Comparison of ENCODE assay signal across 22 cellular contexts in the genomic region with DNA sequence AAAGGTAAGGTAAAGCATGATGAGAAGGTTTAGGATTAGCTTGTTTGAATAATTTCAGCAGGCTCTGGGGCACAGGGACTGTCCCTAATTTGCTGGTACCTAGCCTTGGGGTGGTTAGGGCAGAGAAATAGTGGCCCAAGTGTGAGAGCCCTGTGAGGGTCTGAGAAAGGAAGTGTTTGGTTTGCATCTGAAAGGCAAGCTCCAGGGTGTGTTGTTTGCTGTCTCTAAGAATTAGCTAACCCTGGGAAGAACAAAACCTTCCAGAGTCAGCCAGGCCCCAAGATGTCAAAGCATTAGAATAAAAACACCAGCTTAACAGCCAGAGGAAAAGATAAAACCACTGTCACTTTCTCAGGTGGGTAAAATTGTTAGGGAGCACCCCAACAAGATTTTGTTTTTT. TPM values are rescaled to one million over a fixed set of nuclear protein-coding genes. Genes with fewer than 3 reads are reported as not detected.
DNase-seq lines count a peak whose midpoint lies in the region; ATAC-seq, FAIRE-seq and TF ChIP-seq lines count a peak whose summit lies in the region.
"Had no signal": no experiment of that assay in that cellular context is flagged by ENCODE, and none has a peak within 500 bp of the region (broad histone marks: within the 10 kb centered on the region; RNA-seq: fewer than 3 reads in every experiment).

No MANE protein-coding gene starts in this region.

- POLR2A ChIA-PET in WTC11 (lab: Charles Lee) = no interaction called here

- no peak overlapping the region for H3K4me3 ChIP-seq in GM23338
- no peak overlapping the region for H3K4me3 ChIP-seq in rectal smooth muscle tissue (ENCODE audit: low read length)
- H3K4me3 ChIP-seq: MG63, PC-9, SJSA1 had no signal

- H3K9me3 Mint-ChIP-seq in GM23338 (no peaks in the 10 kb centered on the region), WTC11 (no peaks in the 10 kb centered on the region)

- no peaks in the 10 kb centered on the region for H3K36me3 Mint-ChIP-seq in GM23338 (ENCODE audit: low read depth)
- no peaks in the 10 kb centered on the region for H3K36me3 Mint-ChIP-seq in WTC11
- H3K36me3 Mint-ChIP-seq: CD14-positive monocyte had no signal

- H3K4me1 Mint-ChIP-seq in GM23338 (peaks cover 7% of the 10 kb centered on the region), WTC11 (peaks cover 5% of the 10 kb centered on the region)

- DNase-seq in GM23338 (ENCODE audit: low spot score) (peak; percentile 85), WTC11 (ENCODE audit: low spot score) (peak; percentile 36), iPS DF 4.7 (ENCODE audit: extremely low read depth, low spot score) (peak; percentile 30), D721Med (ENCODE audit: insufficient read length, low spot score) (no peak)
- DNase-seq: COR-L47, DMS153, HCEC 1CT, MG63, NCI-H1092, NCI-H146, NCI-H2081 treated with DMSO at 0.1 percent for 48 hours, NCI-H510A treated with DMSO at 0.1 percent for 48 hours, NCI-H82, PC-9 had no signal

- no peaks in the 10 kb centered on the region for H3K79me2 ChIP-seq in GM23338 (replicated peaks; ENCODE audit: insufficient read depth)

- no peak overlapping the region for H2AFZ ChIP-seq in GM23338
- H2AFZ ChIP-seq: PC-9 had no signal

- no peak overlapping the region for H3K4me2 ChIP-seq in GM23338
- H3K4me2 ChIP-seq: PC-9 had no signal

- no peak overlapping the region for H3K9ac ChIP-seq in rectal smooth muscle tissue (ENCODE audit: low read length)

- H3K27ac Mint-ChIP-seq in GM23338 (no peak overlapping the region), WTC11 (no peak overlapping the region)

- H3K4me3 Mint-ChIP-seq in GM23338 = no peak overlapping the region
- H3K4me3 Mint-ChIP-seq in WTC11 = no peak overlapping the region
- H3K4me3 Mint-ChIP-seq: CD14-positive monocyte had no signal

- no peak overlapping the region for H3K27ac ChIP-seq in GM23338 (ENCODE audit: low read depth)
- peak overlapping the region; percentile 51 for H3K27ac ChIP-seq in rectal smooth muscle tissue (ENCODE audit: low read depth, low read length)
- H3K27ac ChIP-seq: PC-9, SJSA1 had no signal

- no peaks in the 10 kb centered on the region for H3K36me3 ChIP-seq in GM23338 (ENCODE audit: insufficient read depth)
- H3K36me3 ChIP-seq in rectal smooth muscle tissue (ENCODE audit: control insufficient read depth, insufficient read depth, low read length) = no peaks in the 10 kb centered on the region
- H3K36me3 ChIP-seq: MG63, SJSA1 had no signal

- ATAC-seq in GM23338 (peak; percentile 100), WTC11 (peak; percentile 99), HG03196 (IDR thresholded peaks at IDR 0.05; ENCODE audit: unreplicated experiment) (no peak), HG03354 (IDR thresholded peaks at IDR 0.05; ENCODE audit: poor library complexity, severe bottlenecking, unreplicated experiment) (no peak)
- ATAC-seq: HepG2 had no signal

- no peak for FAIRE-seq in D721Med (lab: Jason Lieb, UNC)
- FAIRE-seq: GM19239, HepG2 had no signal

- TF ChIP-seq CTCF in GM23338 (conservative IDR thresholded peaks at IDR 0.05; ENCODE audit: low read depth in 2 of 2) (no peak), WTC11 (IDR thresholded peaks at IDR 0.05) (no peak), D721Med (IDR thresholded peaks at IDR 0.05; ENCODE audit: insufficient read depth, missing control alignments) (no peak)

- no peaks in the 10 kb centered on the region for H3F3A ChIP-seq in GM23338 (replicated peaks; ENCODE audit: low read depth)

- CTCF ChIA-PET in WTC11 (lab: Charles Lee) = interaction anchor here (0.7 to 2.3 kb wide), 11 partner anchors 10 to 543 kb away, joined by 3 to 16 read pairs (median 4); partner anchors contain the start of gene TMEM252

- H4K20me1 ChIP-seq in GM23338 (replicated peaks; ENCODE audit: insufficient read depth) = peaks cover 13% of the 10 kb centered on the region

- H3K27me3 ChIP-seq in GM23338 (ENCODE audit: insufficient read depth) (peaks cover 100% of the 10 kb centered on the region), rectal smooth muscle tissue (ENCODE audit: control insufficient read depth, insufficient read depth, low read length) (no peaks in the 10 kb centered on the region)
- H3K27me3 ChIP-seq: MG63, SJSA1 had no signal

- H3K9me2 ChIP-seq in GM23338 (ENCODE audit: insufficient read depth) = no peaks in the 10 kb centered on the region

- H3K4me1 ChIP-seq in GM23338 (ENCODE audit: insufficient read depth) (no peaks in the 10 kb centered on the region; the same call in 1 of the 2 replicates), rectal smooth muscle tissue (ENCODE audit: control insufficient read depth, insufficient read depth, low read length) (peaks cover 35% of the 10 kb centered on the region)
- H3K4me1 ChIP-seq: SJSA1 had no signal

- H3K27me3 Mint-ChIP-seq in GM23338 (ENCODE audit: insufficient read depth, low read depth, poor library complexity) (peaks cover 91% of the 10 kb centered on the region), WTC11 (ENCODE audit: low read depth) (peaks cover 100% of the 10 kb centered on the region)

TF ChIP-seq in GM23338, 12 proteins besides CTCF, POLR2A, EP300 and RAD21 (continues in another document):
- TF ChIP-seq ZNF331 (CRISPR knock-in tag; IDR thresholded peaks at IDR 0.05; ENCODE audit: low read depth) = no peak
- TF ChIP-seq STAT1 (IDR thresholded peaks at IDR 0.05; ENCODE audit: unreplicated experiment) = no peak
- no peak for TF ChIP-seq CREB1 (CRISPR knock-in tag; IDR thresholded peaks at IDR 0.05; ENCODE audit: low read depth)
- peak; percentile 61; the same call in 1 of the 2 replicates for TF ChIP-seq POLR2AphosphoS5 (IDR thresholded peaks at IDR 0.05; ENCODE audit: low read depth)

TF ChIP-seq in WTC11, 78 proteins besides CTCF, POLR2A, EP300 and RAD21:
- TF ChIP-seq ZNF219 (CRISPR knock-in tag; IDR thresholded peaks at IDR 0.05; ENCODE audit: borderline replicate concordance) = no peak
- TF ChIP-seq, protein P1, sequence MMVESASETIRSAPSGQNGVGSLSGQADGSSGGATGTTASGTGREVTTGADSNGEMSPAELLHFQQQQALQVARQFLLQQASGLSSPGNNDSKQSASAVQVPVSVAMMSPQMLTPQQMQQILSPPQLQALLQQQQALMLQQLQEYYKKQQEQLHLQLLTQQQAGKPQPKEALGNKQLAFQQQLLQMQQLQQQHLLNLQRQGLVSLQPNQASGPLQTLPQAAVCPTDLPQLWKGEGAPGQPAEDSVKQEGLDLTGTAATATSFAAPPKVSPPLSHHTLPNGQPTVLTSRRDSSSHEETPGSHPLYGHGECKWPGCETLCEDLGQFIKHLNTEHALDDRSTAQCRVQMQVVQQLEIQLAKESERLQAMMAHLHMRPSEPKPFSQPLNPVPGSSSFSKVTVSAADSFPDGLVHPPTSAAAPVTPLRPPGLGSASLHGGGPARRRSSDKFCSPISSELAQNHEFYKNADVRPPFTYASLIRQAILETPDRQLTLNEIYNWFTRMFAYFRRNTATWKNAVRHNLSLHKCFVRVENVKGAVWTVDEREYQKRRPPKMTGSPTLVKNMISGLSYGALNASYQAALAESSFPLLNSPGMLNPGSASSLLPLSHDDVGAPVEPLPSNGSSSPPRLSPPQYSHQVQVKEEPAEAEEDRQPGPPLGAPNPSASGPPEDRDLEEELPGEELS (CRISPR knock-in tag; IDR thresholded peaks at IDR 0.05) = no peak
- no peak for TF ChIP-seq E2F5 (CRISPR knock-in tag; IDR thresholded peaks at IDR 0.05)
- TF ChIP-seq FOXK1 (CRISPR knock-in tag; IDR thresholded peaks at IDR 0.05) = peak; percentile 52; the same call in 1 of the 2 replicates
- TF ChIP-seq ZNF396 (CRISPR knock-in tag; IDR thresholded peaks at IDR 0.05; ENCODE audit: borderline replicate concordance) = no peak

RNA-seq across cellular contexts. Expression of gene TMEM252, which starts 31.0 kb away (rescaled TPM):
- total RNA-seq in GM23338 (2014; rRNA removed; shearing (Covaris generic)) = not detected in 2 replicates
- not detected in 2 replicates for polyA plus RNA-seq in GM23338 (2016; fragmentation: Nextera tagmentation; extraction: Ambion mirVana)
- not detected in 3 replicates for total RNA-seq in WTC11 (2021)
- total RNA-seq: A673, HepG2, PC-9, SJSA1 had no signal
- polyA plus RNA-seq: CD14-positive monocyte, HepG2 had no signal

Comparison
In these comparisons a context has a peak if more than half of its experiments do, and no peak if none do; other contexts are left out.
1. ATAC-seq: peak in GM23338 (single experiment) and WTC11 (single experiment); none in HG03196 (single experiment) and HG03354 (single experiment).